Comparison of ENCODE assay signal across 22 cellular contexts in the genomic region with DNA sequence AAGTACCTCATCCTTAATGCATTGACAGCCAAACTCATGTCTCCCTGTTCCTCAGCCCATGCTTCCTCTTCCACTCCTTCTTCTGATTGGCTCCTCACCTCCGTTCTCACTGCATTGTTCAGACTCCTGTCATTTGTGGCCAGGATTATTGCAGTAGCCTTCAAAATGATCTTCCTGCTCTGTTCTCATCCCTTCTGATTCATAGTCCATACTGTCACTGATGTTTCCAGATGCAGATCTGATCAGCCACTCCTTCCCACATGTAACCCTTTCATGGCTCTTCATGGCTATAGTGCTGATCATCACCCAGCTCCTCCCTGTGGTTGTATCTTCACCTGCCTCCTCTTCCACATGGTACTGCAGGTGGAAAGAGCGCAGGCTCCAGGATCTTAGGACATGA.
"Had no signal": no experiment of that assay in that cellular context is flagged by ENCODE, and none has a peak within 500 bp of the region (broad histone marks: within the 10 kb centered on the region; RNA-seq: fewer than 3 reads in every experiment).

No MANE protein-coding gene starts in this region.

- H3K9me3 Mint-ChIP-seq: activated CD4-positive, alpha-beta T cell treated with anti-CD3 and anti-CD28 coated beads, Interleukin-2, amount 10 ng/mL, durations not matched to agents 7 days and 5 days; activated naive CD4-positive, alpha-beta T cell treated with anti-CD3 and anti-CD28 coated beads, Interleukin-2, amount 50 U/mL, for 72 hours; naive thymus-derived CD8-positive, alpha-beta T cell had no signal

- H3K9me3 ChIP-seq: ascending aorta, gastroesophageal sphincter, heart left ventricle, upper lobe of left lung had no signal

- H3K4me2 ChIP-seq: smooth muscle cell had no signal

- DNase-seq: activated CD4-positive, alpha-beta T cell treated with anti-CD3 and anti-CD28 coated beads, Interleukin-2, amount 10 ng/mL, durations not matched to agents 7 days and 5 days; activated T-cell treated with anti-CD3 and anti-CD28 coated beads, Interleukin-2, amount 50 U/mL, for 1 hour; cerebellar nuclear complex; erythroblast; heart left ventricle; islet precursor cell; naive thymus-derived CD8-positive, alpha-beta T cell; stimulated activated CD4-positive, alpha-beta T cell treated with anti-CD3 and anti-CD28 coated beads, Interleukin-2, amount 100 ng/mL, for 48 hours; stimulated activated naive CD4-positive, alpha-beta T cell treated with Interleukin-2 at 50 U/mL for 16 hours; SW 1271; upper lobe of left lung had no signal

- H3K4me3 ChIP-seq: ascending aorta, coronary artery, gastroesophageal sphincter, heart left ventricle, lung, SK-N-MC, smooth muscle cell, upper lobe of left lung had no signal

- H3K27me3 Mint-ChIP-seq: activated CD4-positive, alpha-beta T cell treated with anti-CD3 and anti-CD28 coated beads, Interleukin-2, amount 10 ng/mL, durations not matched to agents 7 days and 5 days; naive thymus-derived CD8-positive, alpha-beta T cell had no signal

- H3K4me1 ChIP-seq: ascending aorta, upper lobe of left lung had no signal

- H3K27ac ChIP-seq: ascending aorta, coronary artery, gastroesophageal sphincter, heart left ventricle, SK-N-MC, upper lobe of left lung, VCaP had no signal

- ATAC-seq: activated CD4-positive, CD25-positive, alpha-beta regulatory T cell treated with anti-CD3 and anti-CD28 coated beads, Interleukin-2, amount 50 U/mL, for 24 hours; activated naive CD4-positive, alpha-beta T cell treated with anti-CD3 and anti-CD28 coated beads, Interleukin-2, amount 50 U/mL, for 72 hours; gastroesophageal sphincter; heart left ventricle; left lobe of liver; naive thymus-derived CD8-positive, alpha-beta T cell; sciatic nerve had no signal

- H3K27ac Mint-ChIP-seq: activated CD4-positive, alpha-beta T cell treated with anti-CD3 and anti-CD28 coated beads, Interleukin-2, amount 10 ng/mL, durations not matched to agents 7 days and 5 days; activated naive CD4-positive, alpha-beta T cell treated with anti-CD3 and anti-CD28 coated beads, Interleukin-2, amount 50 U/mL, for 72 hours had no signal

- H3K27me3 ChIP-seq: ascending aorta, gastroesophageal sphincter, heart left ventricle, upper lobe of left lung had no signal

- H3K4me3 Mint-ChIP-seq: activated CD4-positive, alpha-beta T cell treated with anti-CD3 and anti-CD28 coated beads, Interleukin-2, amount 10 ng/mL, durations not matched to agents 7 days and 5 days; naive thymus-derived CD8-positive, alpha-beta T cell had no signal
